In the genomic region with DNA sequence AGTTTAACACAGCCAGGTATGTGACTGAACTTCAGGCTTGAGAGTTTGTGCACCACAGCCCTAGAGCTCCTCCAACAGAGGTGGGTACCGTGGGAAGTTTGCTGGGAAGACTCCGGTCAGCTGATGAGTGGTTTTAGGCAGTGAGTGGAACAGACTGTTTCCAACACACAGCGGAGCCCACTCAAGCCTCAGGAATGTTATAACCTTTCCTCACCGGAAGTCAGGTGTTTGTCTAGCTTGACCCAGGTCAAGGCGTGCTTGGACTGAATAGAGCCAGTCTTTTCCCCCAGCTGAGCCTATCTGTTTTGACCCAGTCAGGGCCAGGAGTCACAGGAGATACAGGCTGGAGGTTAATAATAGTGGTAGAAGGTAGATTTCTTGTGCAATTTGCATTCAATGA, we compare ENCODE assay signal across 17 cellular contexts.
DNase-seq lines count a peak whose midpoint lies in the region; ATAC-seq and TF ChIP-seq lines count a peak whose summit lies in the region.
"Had no signal": no experiment of that assay in that cellular context is flagged by ENCODE, and none has a peak within 500 bp of the region (broad histone marks: within the 10 kb centered on the region; RNA-seq: fewer than 3 reads in every experiment).

No MANE protein-coding gene starts in this region.

- no peaks in the 10 kb centered on the region for H3F3A ChIP-seq in neural progenitor cell (ENCODE audit: low read depth)
- H3F3A ChIP-seq in SK-N-SH (replicated peaks; ENCODE audit: insufficient read depth) = no peaks in the 10 kb centered on the region

- POLR2A ChIA-PET in SK-N-SH (lab: Yijun Ruan, JAX) = no interaction called here

- 93% methylated on average over 5 of the region's 5 CpGs for WGBS in lower leg skin, 2 donors
- WGBS in SK-N-SH (ENCODE audit: low lambda C conversion rate) = 0% methylated on average over 3 of the region's 5 CpGs

- peak; percentile 90 for ATAC-seq in RWPE2 (ENCODE audit: low read depth)
- ATAC-seq in GM18867 (IDR thresholded peaks at IDR 0.05; ENCODE audit: unreplicated experiment) = no peak
- ATAC-seq: CD8-positive, alpha-beta T cell had no signal

- no peaks in the 10 kb centered on the region for H3K36me3 Mint-ChIP-seq in neural progenitor cell
- H3K36me3 Mint-ChIP-seq: CD8-positive, alpha-beta T cell had no signal

- peaks cover 67% of the 10 kb centered on the region for H3K4me1 Mint-ChIP-seq in neural progenitor cell

- peak overlapping the region; percentile 46 for H3K27ac Mint-ChIP-seq in neural progenitor cell
- H3K27ac Mint-ChIP-seq: CD8-positive, alpha-beta T cell; dendritic cell treated with granulocyte-macrophage colony-stimulating factor and Interleukin-4, amounts not matched to agents 40 ng/mL and 50 ng/mL, for 4 days had no signal

- H3K27me3 Mint-ChIP-seq in neural progenitor cell (ENCODE audit: insufficient read depth, low read depth) = peaks cover 16% of the 10 kb centered on the region

- no peaks in the 10 kb centered on the region for H3K9me2 ChIP-seq in SK-N-SH

- intact Hi-C loops in lower leg skin (cut with DNase I; ENCODE audit: low total_unique reads) = no loop called here

- no peak for TF ChIP-seq EP300 in SK-N-SH (IDR thresholded peaks at IDR 0.05; ENCODE audit: borderline replicate concordance in 1 of 2, low read depth in 1 of 2, low read length in 1 of 2)

- no peak for TF ChIP-seq POLR2A in lower leg skin (IDR thresholded peaks at IDR 0.05)

- no peak overlapping the region for H3K4me3 Mint-ChIP-seq in neural progenitor cell
- H3K4me3 Mint-ChIP-seq: CD8-positive, alpha-beta T cell; dendritic cell treated with granulocyte-macrophage colony-stimulating factor and Interleukin-4, amounts not matched to agents 40 ng/mL and 50 ng/mL, for 4 days had no signal

- no peak overlapping the region for H3K9ac ChIP-seq in neural progenitor cell
- no peak overlapping the region for H3K9ac ChIP-seq in SK-N-SH
- H3K9ac ChIP-seq: KMS-11 had no signal

- TF ChIP-seq RAD21 in SK-N-SH (IDR thresholded peaks at IDR 0.05; ENCODE audit: low read length) = no peak

- H3K79me2 ChIP-seq in neural progenitor cell (ENCODE audit: low read depth) = no peaks in the 10 kb centered on the region
- no peaks in the 10 kb centered on the region for H3K79me2 ChIP-seq in SK-N-SH (ENCODE audit: insufficient read depth)

- DNase-seq in Daoy (ENCODE audit: low read depth) (peak; percentile 61), RWPE2 (ENCODE audit: low spot score) (peak; percentile 95), glomerular visceral epithelial cell (ENCODE audit: extremely low spot score) (peak; percentile 82), neural progenitor cell (ENCODE audit: low spot score) (no peak), lower leg skin (ENCODE audit: low spot score in 2 of 2) (no peak), SK-N-SH (no peak), DMS 273 treated with DMSO at 0.1 percent for 48 hours (lab: John Stamatoyannopoulos, UW) (no peak)
- DNase-seq: activated gamma-delta T cell treated with Interleukin-2 at 50 U/mL for 16 hours; CD8-positive, alpha-beta T cell; mesenchymal stem cell; NCI-H1105 treated with DMSO at 0.1 percent for 48 hours; SHP77; stimulated activated CD4-positive, alpha-beta T cell treated with anti-CD3 and anti-CD28 coated beads, Interleukin-4, amount 100 ng/mL, for 4 hours had no signal

- H3K9me3 ChIP-seq in RWPE2 (ENCODE audit: severe bottlenecking) (no peaks in the 10 kb centered on the region), neural progenitor cell (ENCODE audit: low read depth) (no peaks in the 10 kb centered on the region), SK-N-SH (no peaks in the 10 kb centered on the region)
- H3K9me3 ChIP-seq: neutrophil had no signal

- H3K4me1 ChIP-seq in RWPE2 (ENCODE audit: insufficient read depth, poor library complexity, severe bottlenecking) (peaks cover 42% of the 10 kb centered on the region), neural progenitor cell (peaks cover 36% of the 10 kb centered on the region), SK-N-SH (ENCODE audit: control insufficient read depth in 1 of 2, insufficient read depth in 2 of 2, low read depth in 1 of 2, low read length in 1 of 2) (no peaks in the 10 kb centered on the region)

- peaks cover 3% of the 10 kb centered on the region for H3K9me3 Mint-ChIP-seq in neural progenitor cell
- H3K9me3 Mint-ChIP-seq: CD8-positive, alpha-beta T cell; dendritic cell treated with granulocyte-macrophage colony-stimulating factor and Interleukin-4, amounts not matched to agents 40 ng/mL and 50 ng/mL, for 4 days had no signal

- H3K27ac ChIP-seq in RWPE2 (ENCODE audit: poor library complexity, severe bottlenecking) = peak overlapping the region; percentile 90
- H3K27ac ChIP-seq in neural progenitor cell = no peak overlapping the region
- no peak overlapping the region for H3K27ac ChIP-seq in SK-N-SH (ENCODE audit: low read depth in 2 of 2, low read length in 1 of 2)
- H3K27ac ChIP-seq: KMS-11, neutrophil had no signal

- H3K36me3 ChIP-seq in RWPE2 (ENCODE audit: low read depth) (no peaks in the 10 kb centered on the region), neural progenitor cell (no peaks in the 10 kb centered on the region), SK-N-SH (replicated peaks in 1 of 2; ENCODE audit: control insufficient read depth in 1 of 2, insufficient read depth in 2 of 2, low read length in 1 of 2) (no peaks in the 10 kb centered on the region)
- H3K36me3 ChIP-seq: neutrophil had no signal

- H3K4me3 ChIP-seq in RWPE2 (ENCODE audit: severe bottlenecking) (no peak overlapping the region), neural progenitor cell (no peak overlapping the region), lower leg skin (ENCODE audit: low read depth, poor library complexity, severe bottlenecking) (no peak overlapping the region), SK-N-SH (ENCODE audit: low read depth in 2 of 2, low read length in 1 of 2) (no peak overlapping the region)

- TF ChIP-seq CTCF in RWPE2 (IDR thresholded peaks at IDR 0.05; ENCODE audit: poor library complexity, severe bottlenecking) (no peak), neural progenitor cell (IDR thresholded peaks at IDR 0.05) (no peak), lower leg skin (IDR thresholded peaks at IDR 0.05) (no peak), SK-N-SH (IDR thresholded peaks at IDR 0.05) (no peak)

- CTCF ChIA-PET in SK-N-SH (lab: Yijun Ruan, JAX) = interaction anchor here (1.4 kb wide), 1 partner anchor 265 kb away, joined by 3 read pairs; no protein-coding TSS in a partner anchor

- H4K20me1 ChIP-seq in neural progenitor cell (ENCODE audit: low read depth) (no peaks in the 10 kb centered on the region), SK-N-SH (ENCODE audit: insufficient read depth) (no peaks in the 10 kb centered on the region)

- H3K27me3 ChIP-seq in RWPE2 (ENCODE audit: insufficient read depth, poor library complexity, severe bottlenecking) (no peaks in the 10 kb centered on the region), neural progenitor cell (no peaks in the 10 kb centered on the region), SK-N-SH (ENCODE audit: insufficient read depth) (peaks cover 58% of the 10 kb centered on the region; the same call in 1 of the 2 replicates)
- H3K27me3 ChIP-seq: neutrophil had no signal

- H3K4me2 ChIP-seq in neural progenitor cell (no peak overlapping the region), SK-N-SH (no peak overlapping the region)
- H3K4me2 ChIP-seq: KMS-11 had no signal

- no peak overlapping the region for H2AFZ ChIP-seq in neural progenitor cell (replicated peaks)
- H2AFZ ChIP-seq in SK-N-SH (ENCODE audit: low read depth) = no peak overlapping the region

TF ChIP-seq in SK-N-SH, 30 proteins besides CTCF, POLR2A, EP300 and RAD21:
- TF ChIP-seq TCF12 (IDR thresholded peaks at IDR 0.05) = no peak
- TF ChIP-seq, protein P1, sequence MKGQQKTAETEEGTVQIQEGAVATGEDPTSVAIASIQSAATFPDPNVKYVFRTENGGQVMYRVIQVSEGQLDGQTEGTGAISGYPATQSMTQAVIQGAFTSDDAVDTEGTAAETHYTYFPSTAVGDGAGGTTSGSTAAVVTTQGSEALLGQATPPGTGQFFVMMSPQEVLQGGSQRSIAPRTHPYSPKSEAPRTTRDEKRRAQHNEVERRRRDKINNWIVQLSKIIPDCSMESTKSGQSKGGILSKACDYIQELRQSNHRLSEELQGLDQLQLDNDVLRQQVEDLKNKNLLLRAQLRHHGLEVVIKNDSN (IDR thresholded peaks at IDR 0.05; ENCODE audit: borderline replicate concordance, low read depth) = no peak
- TF ChIP-seq, protein P2, sequence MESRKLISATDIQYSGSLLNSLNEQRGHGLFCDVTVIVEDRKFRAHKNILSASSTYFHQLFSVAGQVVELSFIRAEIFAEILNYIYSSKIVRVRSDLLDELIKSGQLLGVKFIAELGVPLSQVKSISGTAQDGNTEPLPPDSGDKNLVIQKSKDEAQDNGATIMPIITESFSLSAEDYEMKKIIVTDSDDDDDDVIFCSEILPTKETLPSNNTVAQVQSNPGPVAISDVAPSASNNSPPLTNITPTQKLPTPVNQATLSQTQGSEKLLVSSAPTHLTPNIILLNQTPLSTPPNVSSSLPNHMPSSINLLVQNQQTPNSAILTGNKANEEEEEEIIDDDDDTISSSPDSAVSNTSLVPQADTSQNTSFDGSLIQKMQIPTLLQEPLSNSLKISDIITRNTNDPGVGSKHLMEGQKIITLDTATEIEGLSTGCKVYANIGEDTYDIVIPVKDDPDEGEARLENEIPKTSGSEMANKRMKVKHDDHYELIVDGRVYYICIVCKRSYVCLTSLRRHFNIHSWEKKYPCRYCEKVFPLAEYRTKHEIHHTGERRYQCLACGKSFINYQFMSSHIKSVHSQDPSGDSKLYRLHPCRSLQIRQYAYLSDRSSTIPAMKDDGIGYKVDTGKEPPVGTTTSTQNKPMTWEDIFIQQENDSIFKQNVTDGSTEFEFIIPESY (IDR thresholded peaks at IDR 0.05; ENCODE audit: borderline replicate concordance, low read depth) = no peak
- no peak for TF ChIP-seq RXRA (IDR thresholded peaks at IDR 0.05; ENCODE audit: borderline replicate concordance, low read depth)
- TF ChIP-seq SMC3 (IDR thresholded peaks at IDR 0.05; ENCODE audit: low read depth, low read length) = no peak
- TF ChIP-seq, protein P3, sequence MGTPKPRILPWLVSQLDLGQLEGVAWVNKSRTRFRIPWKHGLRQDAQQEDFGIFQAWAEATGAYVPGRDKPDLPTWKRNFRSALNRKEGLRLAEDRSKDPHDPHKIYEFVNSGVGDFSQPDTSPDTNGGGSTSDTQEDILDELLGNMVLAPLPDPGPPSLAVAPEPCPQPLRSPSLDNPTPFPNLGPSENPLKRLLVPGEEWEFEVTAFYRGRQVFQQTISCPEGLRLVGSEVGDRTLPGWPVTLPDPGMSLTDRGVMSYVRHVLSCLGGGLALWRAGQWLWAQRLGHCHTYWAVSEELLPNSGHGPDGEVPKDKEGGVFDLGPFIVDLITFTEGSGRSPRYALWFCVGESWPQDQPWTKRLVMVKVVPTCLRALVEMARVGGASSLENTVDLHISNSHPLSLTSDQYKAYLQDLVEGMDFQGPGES (IDR thresholded peaks at IDR 0.05; ENCODE audit: low read depth, low read length) = no peak
- TF ChIP-seq FOXJ3 (CRISPR knock-in tag; IDR thresholded peaks at IDR 0.05) = no peak
- TF ChIP-seq SIN3A (IDR thresholded peaks at IDR 0.05; ENCODE audit: borderline replicate concordance, low read depth, low read length) = no peak
- no peak for TF ChIP-seq TEAD4 (IDR thresholded peaks at IDR 0.05; ENCODE audit: borderline replicate concordance, insufficient read depth)
- no peak for TF ChIP-seq RCOR1 (IDR thresholded peaks at IDR 0.05; ENCODE audit: low read length)
- no peak for TF ChIP-seq GATA2 (CRISPR knock-in tag; IDR thresholded peaks at IDR 0.05)

Comparison
In these comparisons a context has a peak if more than half of its experiments do, and no peak if none do; other contexts are left out.
1. DNase-seq: peak in Daoy (single experiment), RWPE2 (single experiment) and glomerular visceral epithelial cell (single experiment); none in neural progenitor cell (single experiment), lower leg skin (0 of 2), SK-N-SH (single experiment) and DMS 273 treated with DMSO at 0.1 percent for 48 hours (single experiment).